In the genomic region with DNA sequence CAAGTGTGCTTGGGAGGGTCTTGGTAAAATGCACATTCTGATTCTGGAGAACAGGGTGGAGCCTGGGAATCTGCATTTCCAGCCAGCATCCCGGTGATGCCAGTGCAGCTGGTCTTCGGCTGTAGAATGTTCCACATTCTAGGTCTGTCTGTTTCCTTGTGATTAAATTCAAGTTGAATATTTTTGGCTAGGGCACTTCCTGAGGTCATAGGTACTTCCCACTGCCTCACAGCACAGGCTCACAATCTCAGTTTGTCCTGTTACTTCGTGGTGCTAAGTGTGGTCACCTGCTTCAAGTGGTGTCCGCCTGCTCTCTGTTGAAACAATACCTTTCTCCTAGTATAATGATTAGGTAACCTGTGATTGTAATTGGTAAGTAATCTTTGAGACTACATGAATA, we compare ENCODE assay signal across 1 cellular context.
TF ChIP-seq lines count a peak whose summit lies in the region.

No MANE protein-coding gene starts in this region.

TF ChIP-seq in GM12878, 131 proteins besides CTCF, POLR2A, EP300 and RAD21 (continued from another document):
- TF ChIP-seq, protein P1, sequence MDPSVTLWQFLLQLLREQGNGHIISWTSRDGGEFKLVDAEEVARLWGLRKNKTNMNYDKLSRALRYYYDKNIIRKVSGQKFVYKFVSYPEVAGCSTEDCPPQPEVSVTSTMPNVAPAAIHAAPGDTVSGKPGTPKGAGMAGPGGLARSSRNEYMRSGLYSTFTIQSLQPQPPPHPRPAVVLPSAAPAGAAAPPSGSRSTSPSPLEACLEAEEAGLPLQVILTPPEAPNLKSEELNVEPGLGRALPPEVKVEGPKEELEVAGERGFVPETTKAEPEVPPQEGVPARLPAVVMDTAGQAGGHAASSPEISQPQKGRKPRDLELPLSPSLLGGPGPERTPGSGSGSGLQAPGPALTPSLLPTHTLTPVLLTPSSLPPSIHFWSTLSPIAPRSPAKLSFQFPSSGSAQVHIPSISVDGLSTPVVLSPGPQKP (IDR thresholded peaks at IDR 0.05; ENCODE audit: low read depth, low read length) = no peak
- TF ChIP-seq MTA2 (IDR thresholded peaks at IDR 0.05; ENCODE audit: low read depth) = peak; percentile 22; the same call in 1 of the 2 replicates
- 0 out of 2 replicates have a peak, but pooled peaks have one; percentile 32 for TF ChIP-seq EED (IDR thresholded peaks at IDR 0.05; ENCODE audit: low read depth)
- no peak for TF ChIP-seq RCOR1 (conservative IDR thresholded peaks at IDR 0.05; ENCODE audit: low read depth, low read length)
- peak; percentile 44; the same call in 1 of the 2 replicates for TF ChIP-seq ATF7 (IDR thresholded peaks at IDR 0.05; ENCODE audit: low read depth)
- peak in 1 of 2 experiments; percentile 11; a peak in 1 of 4 replicates for TF ChIP-seq BHLHE40 (IDR thresholded peaks at IDR 0.05; ENCODE audit: borderline replicate concordance in 1 of 2, low read depth in 2 of 2, low read length in 1 of 2)
- peak; percentile 52; the same call in 1 of the 2 replicates for TF ChIP-seq NR2F1 (conservative IDR thresholded peaks at IDR 0.05)
